In the genomic region with DNA sequence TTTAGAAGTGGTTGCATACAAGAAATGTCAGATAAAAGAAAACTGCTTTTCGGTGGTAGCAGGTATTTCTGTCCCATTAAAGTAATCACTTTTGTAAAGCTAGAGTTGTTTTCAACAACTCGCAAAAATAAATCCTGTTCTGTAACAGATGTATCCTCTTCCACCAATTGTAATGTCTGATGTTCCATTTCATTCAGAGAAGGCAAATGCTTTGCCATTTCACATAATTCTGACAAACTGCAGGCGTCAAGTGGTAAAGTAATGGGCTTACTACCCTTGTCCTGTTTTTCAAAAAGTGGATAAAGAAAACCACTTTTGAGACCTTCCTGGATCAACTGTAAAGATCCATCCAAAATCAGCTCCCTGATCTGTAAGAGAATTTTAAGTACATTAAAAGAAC, we compare ENCODE assay signal across 16 cellular contexts. TPM values are rescaled to one million over a fixed set of nuclear protein-coding genes. Genes with fewer than 3 reads are reported as not detected.
DNase-seq lines count a peak whose midpoint lies in the region; ATAC-seq, FAIRE-seq and TF ChIP-seq lines count a peak whose summit lies in the region.
"Had no signal": no experiment of that assay in that cellular context is flagged by ENCODE, and none has a peak within 500 bp of the region (broad histone marks: within the 10 kb centered on the region; RNA-seq: fewer than 3 reads in every experiment).

No MANE protein-coding gene starts in this region.

- H3K4me1 ChIP-seq in endothelial cell of umbilical vein (ENCODE audit: control insufficient read depth, extremely low read depth, insufficient read depth, low read length), result no peaks in the 10 kb centered on the region

- no peaks in the 10 kb centered on the region for H3K27me3 ChIP-seq in endothelial cell of umbilical vein (ENCODE audit: control insufficient read depth in 2 of 2, insufficient read depth in 2 of 2, low read length in 2 of 2)

- H3K9me1 ChIP-seq in endothelial cell of umbilical vein (replicated peaks; ENCODE audit: control insufficient read depth, extremely low read depth, insufficient read depth, low read length), result no peaks in the 10 kb centered on the region

- H3K4me3 ChIP-seq in endothelial cell of umbilical vein (replicated peaks in 1 of 3; ENCODE audit: insufficient read depth in 1 of 3, low read depth in 1 of 3, low read length in 3 of 3), result no peak overlapping the region
- H3K4me3 ChIP-seq: GM23338 had no signal

- dilution Hi-C loops in endothelial cell of umbilical vein (cut with MboI; ENCODE audit: extremely low pct_ligation_motif_present, low sequenced_read_pairs), result no loop called here

- H2AFZ ChIP-seq in endothelial cell of umbilical vein (ENCODE audit: low read depth, low read length), result no peak overlapping the region
- H2AFZ ChIP-seq: GM23338 had no signal

- TF ChIP-seq POLR2A in endothelial cell of umbilical vein (IDR thresholded peaks at IDR 0.05; ENCODE audit: low read depth, low read length), result no peak

- no peaks in the 10 kb centered on the region for H3K9me3 ChIP-seq in endothelial cell of umbilical vein (replicated peaks; ENCODE audit: control insufficient read depth, insufficient read depth, low read length)

- CTCF ChIA-PET in endothelial cell of umbilical vein (lab: Charles Lee), result interaction anchor here (1.4 to 1.8 kb wide), 4 partner anchors 12 to 969 kb away, joined by 5 to 12 read pairs (median 8); no protein-coding TSS in a partner anchor

- no peaks in the 10 kb centered on the region for H3K36me3 ChIP-seq in endothelial cell of umbilical vein (ENCODE audit: control insufficient read depth in 2 of 2, extremely low read depth in 1 of 2, insufficient read depth in 2 of 2, low read length in 2 of 2)

- H3K4me2 ChIP-seq in endothelial cell of umbilical vein (ENCODE audit: insufficient read depth, low read length), result no peak overlapping the region
- H3K4me2 ChIP-seq: GM23338 had no signal

- no peak for TF ChIP-seq CTCF in endothelial cell of umbilical vein (IDR thresholded peaks at IDR 0.05; ENCODE audit: extremely low read depth in 1 of 2, insufficient read depth in 1 of 2, low read depth in 1 of 2, low read length in 2 of 2)

- FAIRE-seq in endothelial cell of umbilical vein (lab: Jason Lieb, UNC) (no peak), urothelium cell line (lab: Jason Lieb, UNC) (peak; percentile 30)
- FAIRE-seq: GM12892 had no signal

- POLR2A ChIA-PET in endothelial cell of umbilical vein (lab: Charles Lee), result no interaction called here

- intact Hi-C loops in endothelial cell of umbilical vein (cut with micrococcal nuclease), result no loop called here

- no peak overlapping the region for H3K9ac ChIP-seq in endothelial cell of umbilical vein (replicated peaks; ENCODE audit: extremely low read depth, insufficient read depth, low read length)

- H4K20me1 ChIP-seq in endothelial cell of umbilical vein (replicated peaks; ENCODE audit: control insufficient read depth, extremely low read depth, insufficient read depth, low read length), result no peaks in the 10 kb centered on the region

- peak; percentile 53 for DNase-seq in dermis blood vessel endothelial cell
- DNase-seq in endothelial cell of umbilical vein (ENCODE audit: low read depth, low spot score), result peak; percentile 28
- no peak for DNase-seq in urothelium cell line (ENCODE audit: low spot score)
- no peak for DNase-seq in NCI-H2029 (lab: John Stamatoyannopoulos, UW)
- no peak for DNase-seq in stimulated activated CD4-positive, alpha-beta T cell treated with anti-CD3 and anti-CD28 coated beads, Interleukin-2, amount 100 ng/mL, for 48 hours
- DNase-seq: C1 segment of cervical spinal cord; Calu3; CD4-positive, alpha-beta memory T cell; COR-L47; DMS153; DND-41; H9 had no signal

- no peaks in the 10 kb centered on the region for H3K79me2 ChIP-seq in endothelial cell of umbilical vein (ENCODE audit: control insufficient read depth, insufficient read depth, low read length)

- no peak overlapping the region for H3K27ac ChIP-seq in endothelial cell of umbilical vein (ENCODE audit: insufficient read depth, low read depth, low read length)

- BruUV-seq in endothelial cell of umbilical vein (replicated peaks; lab: Mats Ljungman, UMichigan), result no TSS peak

- no peak for ATAC-seq in GM21786 (IDR thresholded peaks at IDR 0.05; ENCODE audit: unreplicated experiment)
- ATAC-seq: GM23338, HCT116 had no signal

TF ChIP-seq in endothelial cell of umbilical vein, 7 proteins besides CTCF, POLR2A, EP300 and RAD21:
- no peak for TF ChIP-seq GATA2 (IDR thresholded peaks at IDR 0.05; ENCODE audit: insufficient read depth, insufficient read length, low read depth, low read length)
- no peak for TF ChIP-seq POLR2AphosphoS5 (IDR thresholded peaks at IDR 0.05; ENCODE audit: insufficient read depth, low read depth, low read length)
- TF ChIP-seq FOS (IDR thresholded peaks at IDR 0.05; ENCODE audit: borderline replicate concordance, insufficient read depth, low read length), result no peak
- TF ChIP-seq MYC (IDR thresholded peaks at IDR 0.05; ENCODE audit: low read depth, low read length), result no peak
- no peak for TF ChIP-seq EZH2 (IDR thresholded peaks at IDR 0.05; ENCODE audit: borderline replicate concordance, low read depth, low read length, severe bottlenecking)
- no peak for TF ChIP-seq JUN (IDR thresholded peaks at IDR 0.05; ENCODE audit: borderline replicate concordance, insufficient read depth, insufficient read length, low read depth)
- TF ChIP-seq, protein P1, sequence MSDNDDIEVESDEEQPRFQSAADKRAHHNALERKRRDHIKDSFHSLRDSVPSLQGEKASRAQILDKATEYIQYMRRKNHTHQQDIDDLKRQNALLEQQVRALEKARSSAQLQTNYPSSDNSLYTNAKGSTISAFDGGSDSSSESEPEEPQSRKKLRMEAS (IDR thresholded peaks at IDR 0.05; ENCODE audit: insufficient read depth, insufficient read length), result no peak

RNA-seq across cellular contexts. Expression of a gene that starts 16.6 kb away (rescaled TPM):
- 14.3 and 14.8 TPM in 2 replicates for total RNA-seq in dermis blood vessel endothelial cell
- total RNA-seq in endothelial cell of umbilical vein, result 16.1 and 17.4 TPM in 2 replicates
- 7.2 and 8.3 TPM in 2 replicates for polyA plus RNA-seq in endothelial cell of umbilical vein
- 7.6 and 8.1 TPM in 2 replicates for polyA plus RNA-seq in endothelial cell of umbilical vein (2011; cell fraction: cytosol; rRNA removed)
- 14.3 and 21.3 TPM in 2 replicates for polyA plus RNA-seq in endothelial cell of umbilical vein (2011; cell fraction: nucleus; rRNA removed)
- polyA plus RNA-seq in endothelial cell of umbilical vein (2012), result 8.5 and 13.4 TPM in 2 replicates
- polyA minus RNA-seq in endothelial cell of umbilical vein, result 9.8 and 10.7 TPM in 2 replicates
- polyA minus RNA-seq in endothelial cell of umbilical vein (2011; cell fraction: cytosol; rRNA and poly(A)+ RNA removed), result 9.7 TPM
- polyA minus RNA-seq in endothelial cell of umbilical vein (2011; cell fraction: nucleus; rRNA and poly(A)+ RNA removed), result 10.3 and 13.2 TPM in 2 replicates

RNA-seq across cellular contexts. Expression of a gene that starts 16.7 kb away (rescaled TPM):
- total RNA-seq in dermis blood vessel endothelial cell, result 9.0 and 38.6 TPM in 2 replicates
- 39.6 and 43.2 TPM in 2 replicates for total RNA-seq in endothelial cell of umbilical vein
- 3.7 and 6.2 TPM in 2 replicates for polyA plus RNA-seq in endothelial cell of umbilical vein
- 15.2 and 15.7 TPM in 2 replicates for polyA plus RNA-seq in endothelial cell of umbilical vein (2011; cell fraction: cytosol; rRNA removed)
- 17.4 and 27.3 TPM in 2 replicates for polyA plus RNA-seq in endothelial cell of umbilical vein (2011; cell fraction: nucleus; rRNA removed)
- 9.4 and 27.4 TPM in 2 replicates for polyA plus RNA-seq in endothelial cell of umbilical vein (2012)
- polyA minus RNA-seq in endothelial cell of umbilical vein, result 19.4 and 20.3 TPM in 2 replicates
- polyA minus RNA-seq in endothelial cell of umbilical vein (2011; cell fraction: cytosol; rRNA and poly(A)+ RNA removed), result 20.4 TPM
- polyA minus RNA-seq in endothelial cell of umbilical vein (2011; cell fraction: nucleus; rRNA and poly(A)+ RNA removed), result 20.9 and 29.6 TPM in 2 replicates

Comparison
In these comparisons a context has a peak if more than half of its experiments do, and no peak if none do; other contexts are left out.
1. DNase-seq: peak in dermis blood vessel endothelial cell (single experiment) and endothelial cell of umbilical vein (single experiment); none in urothelium cell line (single experiment), NCI-H2029 (single experiment) and stimulated activated CD4-positive, alpha-beta T cell treated with anti-CD3 and anti-CD28 coated beads, Interleukin-2, amount 100 ng/mL, for 48 hours (0 of 2).